32 cellular contexts compared by ENCODE assay signal in genomic region chr15:96750361-96750760, GRCh38.
"Had no signal": no experiment of that assay in that cellular context is flagged by ENCODE, and none has a peak within 500 bp of the region (broad histone marks: within the 10 kb centered on the region; RNA-seq: fewer than 3 reads in every experiment).

No MANE protein-coding gene starts in this region.

- H3K9me3 Mint-ChIP-seq: activated naive CD8-positive, alpha-beta T cell treated with anti-CD3 and anti-CD28 coated beads, Interleukin-2, amount 10 ng/mL, durations not matched to agents 7 days and 5 days had no signal

- H3K27me3 Mint-ChIP-seq: activated CD8-positive, alpha-beta T cell treated with anti-CD3 and anti-CD28 coated beads for 36 hours; activated naive CD8-positive, alpha-beta T cell treated with anti-CD3 and anti-CD28 coated beads, Interleukin-2, amount 10 ng/mL, durations not matched to agents 7 days and 5 days; naive B cell; T-helper 17 cell had no signal

- H3K36me3 Mint-ChIP-seq: activated naive CD8-positive, alpha-beta T cell treated with anti-CD3 and anti-CD28 coated beads, Interleukin-2, amount 10 ng/mL, durations not matched to agents 7 days and 5 days; brain; mesothelial cell of epicardium; naive B cell; stimulated activated effector memory CD8-positive, alpha-beta T cell treated with anti-CD3 and anti-CD28 coated beads, Interleukin-12 subunit alpha, Interleukin-12 subunit beta, amount 100 ng/mL, for 72 hours had no signal

- H3K27ac Mint-ChIP-seq: activated CD8-positive, alpha-beta T cell treated with anti-CD3 and anti-CD28 coated beads for 36 hours; activated naive CD8-positive, alpha-beta T cell treated with anti-CD3 and anti-CD28 coated beads, Interleukin-2, amount 10 ng/mL, durations not matched to agents 7 days and 5 days; activated T-cell treated with anti-CD3 and anti-CD28 coated beads, Interleukin-2, amount 50 U/mL, for 72 hours; brain; mesothelial cell of epicardium; naive B cell; nephron progenitor cell; stimulated activated effector memory CD8-positive, alpha-beta T cell treated with anti-CD3 and anti-CD28 coated beads, Interleukin-12 subunit alpha, Interleukin-12 subunit beta, amount 100 ng/mL, for 72 hours; stimulated activated naive CD8-positive, alpha-beta T cell treated with anti-CD3 and anti-CD28 coated beads, Interleukin-15, Interleukin-2, amounts not matched to agents 100 ng/mL and 50 ng/mL, for 24 hours; T-helper 17 cell had no signal

- H3K4me3 Mint-ChIP-seq: activated CD8-positive, alpha-beta T cell treated with anti-CD3 and anti-CD28 coated beads for 36 hours; activated naive CD8-positive, alpha-beta T cell treated with anti-CD3 and anti-CD28 coated beads, Interleukin-2, amount 10 ng/mL, durations not matched to agents 7 days and 5 days; activated T-cell treated with anti-CD3 and anti-CD28 coated beads, Interleukin-2, amount 50 U/mL, for 72 hours; brain; mesothelial cell of epicardium; naive B cell; nephron progenitor cell; stimulated activated effector memory CD8-positive, alpha-beta T cell treated with anti-CD3 and anti-CD28 coated beads, Interleukin-12 subunit alpha, Interleukin-12 subunit beta, amount 100 ng/mL, for 72 hours; stimulated activated naive CD8-positive, alpha-beta T cell treated with anti-CD3 and anti-CD28 coated beads, Interleukin-15, Interleukin-2, amounts not matched to agents 100 ng/mL and 50 ng/mL, for 24 hours; T-helper 17 cell had no signal

- ATAC-seq: activated CD8-positive, alpha-beta T cell treated with anti-CD3 and anti-CD28 coated beads for 36 hours; activated T-cell treated with anti-CD3 and anti-CD28 coated beads, Interleukin-2, amount 50 U/mL, for 72 hours; foreskin keratinocyte; heart right ventricle; left cardiac atrium; pancreas; psoas muscle; stimulated activated effector memory CD8-positive, alpha-beta T cell treated with anti-CD3 and anti-CD28 coated beads, Interleukin-12 subunit alpha, Interleukin-12 subunit beta, amount 100 ng/mL, for 72 hours; T-helper 17 cell had no signal

- DNase-seq: activated CD4-positive, alpha-beta T cell treated with anti-CD3 and anti-CD28 coated beads for 1 hour; activated CD4-positive, alpha-beta T cell treated with anti-CD3 and anti-CD28 coated beads, Interleukin-2, amount 50 U/mL, for 1 hour; activated CD8-positive, alpha-beta T cell treated with anti-CD3 and anti-CD28 coated beads for 36 hours; activated naive CD4-positive, alpha-beta T cell treated with Interleukin-2 at 50 U/mL for 16 hours; activated naive CD8-positive, alpha-beta T cell treated with anti-CD3 and anti-CD28 coated beads, Interleukin-2, amount 10 ng/mL, durations not matched to agents 7 days and 5 days; activated T-cell treated with anti-CD3 and anti-CD28 coated beads, Interleukin-2, amount 50 U/mL, for 72 hours; caudate nucleus; cortex of kidney; foreskin keratinocyte; heart right ventricle; left cardiac atrium; mammary epithelial cell; naive B cell; nephron progenitor cell; nucleus accumbens; pancreas; psoas muscle; sigmoid colon; small intestine; stimulated activated CD4-positive, alpha-beta T cell treated with anti-CD3 and anti-CD28 coated beads, Interleukin-4, amount 100 ng/mL, for 24 hours; T-helper 17 cell; T1000; trophoblast cell; uterus had no signal

- FAIRE-seq: keratinocyte, pancreas, small intestine had no signal

- H3K4me1 ChIP-seq: ascending aorta, esophagus muscularis mucosa, foreskin keratinocyte, heart right ventricle, pancreas, psoas muscle, sigmoid colon, uterus had no signal

- H3K27me3 ChIP-seq: ascending aorta, esophagus muscularis mucosa, foreskin keratinocyte, pancreas, sigmoid colon, uterus had no signal

- H3K36me3 ChIP-seq: ascending aorta, esophagus muscularis mucosa, heart right ventricle, pancreas, sigmoid colon, thoracic aorta, uterus had no signal

- H3K9me3 ChIP-seq: ascending aorta, esophagus muscularis mucosa, pancreas, psoas muscle, sigmoid colon, thoracic aorta, uterus had no signal

- H3K4me3 ChIP-seq: ascending aorta, esophagus muscularis mucosa, heart right ventricle, pancreas, psoas muscle, sigmoid colon, thoracic aorta, uterus had no signal

- H3K27ac ChIP-seq: ascending aorta, esophagus muscularis mucosa, foreskin keratinocyte, heart right ventricle, pancreas, psoas muscle, sigmoid colon, thoracic aorta, uterus had no signal

- H3K4me1 Mint-ChIP-seq: activated naive CD8-positive, alpha-beta T cell treated with anti-CD3 and anti-CD28 coated beads, Interleukin-2, amount 10 ng/mL, durations not matched to agents 7 days and 5 days; naive B cell; stimulated activated effector memory CD8-positive, alpha-beta T cell treated with anti-CD3 and anti-CD28 coated beads, Interleukin-12 subunit alpha, Interleukin-12 subunit beta, amount 100 ng/mL, for 72 hours; T-helper 17 cell had no signal
